Comparison of ENCODE assay signal across 20 cellular contexts in genomic region chr18:13237073-13237472, GRCh38. TPM values are rescaled to one million over a fixed set of nuclear protein-coding genes. Genes with fewer than 3 reads are reported as not detected.
DNase-seq lines count a peak whose midpoint lies in the region; ATAC-seq, FAIRE-seq and TF ChIP-seq lines count a peak whose summit lies in the region.
"Had no signal": no experiment of that assay in that cellular context is flagged by ENCODE, and none has a peak within 500 bp of the region (broad histone marks: within the 10 kb centered on the region; RNA-seq: fewer than 3 reads in every experiment).

No MANE protein-coding gene starts in this region.

- no peaks in the 10 kb centered on the region for H3K9me3 Mint-ChIP-seq in activated CD4-positive, alpha-beta memory T cell treated with anti-CD3 and anti-CD28 coated beads for 36 hours
- H3K9me3 Mint-ChIP-seq in activated CD4-positive, alpha-beta memory T cell treated with anti-CD3 and anti-CD28 coated beads, Interleukin-2, amount 10 ng/mL, durations not matched to agents 7 days and 5 days, result no peaks in the 10 kb centered on the region
- no peaks in the 10 kb centered on the region for H3K9me3 Mint-ChIP-seq in osteocyte (ENCODE audit: unreplicated experiment)
- H3K9me3 Mint-ChIP-seq: CD4-positive, CD25-positive, alpha-beta regulatory T cell had no signal

- peaks cover 2% of the 10 kb centered on the region for H3K79me2 ChIP-seq in HepG2 (ENCODE audit: insufficient read depth, low read length)

- BruUV-seq in HepG2 (replicated peaks; lab: Mats Ljungman, UMichigan), result no TSS peak

- H3K36me3 Mint-ChIP-seq in activated CD4-positive, alpha-beta memory T cell treated with anti-CD3 and anti-CD28 coated beads for 36 hours, result no peaks in the 10 kb centered on the region
- no peaks in the 10 kb centered on the region for H3K36me3 Mint-ChIP-seq in activated CD4-positive, alpha-beta memory T cell treated with anti-CD3 and anti-CD28 coated beads, Interleukin-2, amount 10 ng/mL, durations not matched to agents 7 days and 5 days (ENCODE audit: low read depth)
- no peaks in the 10 kb centered on the region for H3K36me3 Mint-ChIP-seq in osteocyte (ENCODE audit: unreplicated experiment)
- H3K36me3 Mint-ChIP-seq: CD4-positive, CD25-positive, alpha-beta regulatory T cell had no signal

- TF ChIP-seq EP300 in HepG2 (IDR thresholded peaks at IDR 0.05; ENCODE audit: low read depth in 2 of 2, low read length in 2 of 2) (no peak), HepG2 (CRISPR knock-in tag; IDR thresholded peaks at IDR 0.05; ENCODE audit: borderline replicate concordance) (no peak)

- intact Hi-C loops in activated CD4-positive, alpha-beta memory T cell treated with anti-CD3 and anti-CD28 coated beads for 36 hours (cut with micrococcal nuclease), result no loop called here
- intact Hi-C loops in right lobe of liver (cut with DNase I) (no loop called here), HepG2 (cut with micrococcal nuclease; ENCODE audit: unreplicated experiment) (no loop called here), prostate gland (cut with DNase I) (loop anchor here (10.0 kb wide), 1 partner anchor 58 kb away; no protein-coding TSS in a partner anchor)

- FAIRE-seq in HepG2 (lab: Jason Lieb, UNC) (no peak), urothelium cell line (lab: Jason Lieb, UNC) (peak; percentile 92)
- FAIRE-seq: GM12878, GM19239, K562 had no signal

- no peak for TF ChIP-seq RAD21 in HepG2 (CRISPR knock-in tag; IDR thresholded peaks at IDR 0.05)

- H2AFZ ChIP-seq in HepG2 (ENCODE audit: low read length), result no peak overlapping the region
- H2AFZ ChIP-seq: GM23248 had no signal

- no peaks in the 10 kb centered on the region for H3K4me1 Mint-ChIP-seq in activated CD4-positive, alpha-beta memory T cell treated with anti-CD3 and anti-CD28 coated beads for 36 hours (ENCODE audit: low read depth)
- H3K4me1 Mint-ChIP-seq in activated CD4-positive, alpha-beta memory T cell treated with anti-CD3 and anti-CD28 coated beads, Interleukin-2, amount 10 ng/mL, durations not matched to agents 7 days and 5 days, result no peaks in the 10 kb centered on the region
- peaks cover 1% of the 10 kb centered on the region for H3K4me1 Mint-ChIP-seq in osteocyte (ENCODE audit: unreplicated experiment)

- TF ChIP-seq POLR2A in right lobe of liver (IDR thresholded peaks at IDR 0.05) (no peak), HepG2 (IDR thresholded peaks at IDR 0.05; ENCODE audit: insufficient read depth in 1 of 2, low read depth in 2 of 2, low read length in 2 of 2) (no peak), prostate gland (IDR thresholded peaks at IDR 0.05) (no peak)

- TF ChIP-seq CTCF in right lobe of liver (IDR thresholded peaks at IDR 0.05), result no peak
- no peak for TF ChIP-seq CTCF in HepG2 (CRISPR knock-in tag; IDR thresholded peaks at IDR 0.05)
- no peak for TF ChIP-seq CTCF in osteocyte (IDR thresholded peaks at IDR 0.05)
- no peak for TF ChIP-seq CTCF in prostate gland (IDR thresholded peaks at IDR 0.05)

- no peak overlapping the region for H3K4me2 ChIP-seq in HepG2 (ENCODE audit: low read depth, low read length)

- H3K36me3 ChIP-seq in right lobe of liver, result no peaks in the 10 kb centered on the region
- H3K36me3 ChIP-seq in HepG2 (replicated peaks in 1 of 2; ENCODE audit: control insufficient read depth in 1 of 2, insufficient read depth in 2 of 2, low read length in 2 of 2), result no peaks in the 10 kb centered on the region
- H3K36me3 ChIP-seq in prostate gland, result no peaks in the 10 kb centered on the region

- peak; percentile 3 for DNase-seq in activated CD4-positive, alpha-beta memory T cell treated with anti-CD3 and anti-CD28 coated beads for 36 hours
- DNase-seq in activated CD4-positive, alpha-beta memory T cell treated with anti-CD3 and anti-CD28 coated beads, Interleukin-2, amount 10 ng/mL, durations not matched to agents 7 days and 5 days, result no peak
- peak in 2 of 3 donors; percentile 32 to 43 for DNase-seq in right lobe of liver
- no peak for DNase-seq in HepG2 (ENCODE audit: low spot score)
- peak; percentile 70 for DNase-seq in osteocyte (ENCODE audit: extremely low spot score, unreplicated experiment)
- no peak for DNase-seq in urothelium cell line (ENCODE audit: low spot score)
- DNase-seq in prostate gland (ENCODE audit: low spot score), result no peak
- DNase-seq: AML-193; CD4-positive, CD25-positive, alpha-beta regulatory T cell; GM23248; HCEC 1CT; NCI-H1105 treated with DMSO at 0.1 percent for 48 hours; NCI-H1694 had no signal

- no peak overlapping the region for H3K27ac Mint-ChIP-seq in activated CD4-positive, alpha-beta memory T cell treated with anti-CD3 and anti-CD28 coated beads for 36 hours
- no peak overlapping the region for H3K27ac Mint-ChIP-seq in activated CD4-positive, alpha-beta memory T cell treated with anti-CD3 and anti-CD28 coated beads, Interleukin-2, amount 10 ng/mL, durations not matched to agents 7 days and 5 days
- H3K27ac Mint-ChIP-seq in osteocyte (ENCODE audit: unreplicated experiment), result no peak overlapping the region

- H3K27me3 Mint-ChIP-seq in activated CD4-positive, alpha-beta memory T cell treated with anti-CD3 and anti-CD28 coated beads for 36 hours, result no peaks in the 10 kb centered on the region
- H3K27me3 Mint-ChIP-seq in activated CD4-positive, alpha-beta memory T cell treated with anti-CD3 and anti-CD28 coated beads, Interleukin-2, amount 10 ng/mL, durations not matched to agents 7 days and 5 days, result peaks cover 1% of the 10 kb centered on the region
- H3K27me3 Mint-ChIP-seq in osteocyte (ENCODE audit: unreplicated experiment), result peaks cover 18% of the 10 kb centered on the region

- H3K27ac ChIP-seq in right lobe of liver, result no peak overlapping the region
- no peak overlapping the region for H3K27ac ChIP-seq in HepG2 (ENCODE audit: extremely low read length, insufficient read depth, low read length)
- H3K27ac ChIP-seq in prostate gland, result no peak overlapping the region
- H3K27ac ChIP-seq: 22Rv1, GM23248 had no signal

- H3K9ac ChIP-seq in HepG2 (ENCODE audit: insufficient read depth, low read depth, low read length), result no peak overlapping the region
- H3K9ac ChIP-seq: GM23248 had no signal

- ATAC-seq in right lobe of liver, result no peak
- no peak for ATAC-seq in HepG2
- no peak for ATAC-seq in HG03432 (IDR thresholded peaks at IDR 0.05; ENCODE audit: unreplicated experiment)
- ATAC-seq: GM12878, K562, Panc1 had no signal

- CTCF ChIA-PET in activated CD4-positive, alpha-beta memory T cell treated with anti-CD3 and anti-CD28 coated beads for 36 hours (lab: Charles Lee), result no interaction called here
- CTCF ChIA-PET in activated CD4-positive, alpha-beta memory T cell treated with anti-CD3 and anti-CD28 coated beads, Interleukin-2, amount 10 ng/mL, durations not matched to agents 7 days and 5 days (lab: Charles Lee), result no interaction called here
- CTCF ChIA-PET in HepG2 (lab: Yijun Ruan, JAX; ENCODE audit: low intra/inter-chr PET ratio, low total read pairs), result no interaction called here

- H3K4me3 ChIP-seq in right lobe of liver (no peak overlapping the region), HepG2 (replicated peaks in 1 of 3; ENCODE audit: insufficient read depth in 1 of 3, low read depth in 2 of 3, low read length in 3 of 3) (no peak overlapping the region), prostate gland (no peak overlapping the region)
- H3K4me3 ChIP-seq: GM12878, GM23248, K562 had no signal

- in situ Hi-C loops in HepG2 (cut with HindIII; ENCODE audit: extremely low pct_ligation_motif_present, low pct_unique_long_range_greater_than_20kb), result no loop called here

- H3K9me3 ChIP-seq in right lobe of liver, result no peaks in the 10 kb centered on the region
- no peaks in the 10 kb centered on the region for H3K9me3 ChIP-seq in HepG2 (ENCODE audit: low read length)
- no peaks in the 10 kb centered on the region for H3K9me3 ChIP-seq in prostate gland

- WGBS in right lobe of liver (ENCODE audit: insufficient coverage, low coverage, low lambda C conversion rate, missing lambda C conversion rate), result 80% methylated on average over 1 of the region's 7 CpGs
- WGBS in HepG2 (ENCODE audit: low lambda C conversion rate), result 83% methylated on average over 2 of the region's 7 CpGs
- whole genome bisulfite sequencing in prostate gland, result 91% methylated on average over 7 of the region's 7 CpGs

- POLR2A ChIA-PET in activated CD4-positive, alpha-beta memory T cell treated with anti-CD3 and anti-CD28 coated beads for 36 hours (lab: Charles Lee), result no interaction called here
- POLR2A ChIA-PET in activated CD4-positive, alpha-beta memory T cell treated with anti-CD3 and anti-CD28 coated beads, Interleukin-2, amount 10 ng/mL, durations not matched to agents 7 days and 5 days (lab: Charles Lee), result no interaction called here
- POLR2A ChIA-PET in HepG2 (lab: Yijun Ruan, JAX), result no interaction called here

- H3K27me3 ChIP-seq in right lobe of liver (no peaks in the 10 kb centered on the region), HepG2 (ENCODE audit: control insufficient read depth in 1 of 2, insufficient read depth in 2 of 2, low read length in 2 of 2) (no peaks in the 10 kb centered on the region), prostate gland (replicated peaks; ENCODE audit: insufficient read depth) (no peaks in the 10 kb centered on the region)

- H3K4me1 ChIP-seq in right lobe of liver (peaks cover 0 to 9% (median 0%) of the 10 kb centered on the region in 4 donors), HepG2 (ENCODE audit: insufficient read depth, low read length) (peaks cover 38% of the 10 kb centered on the region), prostate gland (replicated peaks) (no peaks in the 10 kb centered on the region)

- H3K4me3 Mint-ChIP-seq in activated CD4-positive, alpha-beta memory T cell treated with anti-CD3 and anti-CD28 coated beads for 36 hours, result no peak overlapping the region
- no peak overlapping the region for H3K4me3 Mint-ChIP-seq in activated CD4-positive, alpha-beta memory T cell treated with anti-CD3 and anti-CD28 coated beads, Interleukin-2, amount 10 ng/mL, durations not matched to agents 7 days and 5 days
- no peak overlapping the region for H3K4me3 Mint-ChIP-seq in osteocyte (ENCODE audit: unreplicated experiment)
- H3K4me3 Mint-ChIP-seq: CD4-positive, CD25-positive, alpha-beta regulatory T cell had no signal

- 0 out of 2 replicates have a peak, but pooled peaks cover 2% of the 10 kb centered on the region for H4K20me1 ChIP-seq in HepG2 (ENCODE audit: insufficient read depth, low read length)

RNA-seq across cellular contexts. Expression of gene LDLRAD4, which starts 18.5 kb away (rescaled TPM):
- total RNA-seq in activated CD4-positive, alpha-beta memory T cell treated with anti-CD3 and anti-CD28 coated beads for 36 hours, result 10 to 100 TPM; 28.4 to 30.1 TPM
- 10 to 100 TPM; 19.1 to 22.4 TPM for total RNA-seq in activated CD4-positive, alpha-beta memory T cell treated with anti-CD3 and anti-CD28 coated beads, Interleukin-2, amount 10 ng/mL, durations not matched to agents 7 days and 5 days
- total RNA-seq in right lobe of liver, result 10 to 100 TPM; 10.6 to 66.4 (median 18.7) TPM
- total RNA-seq in HepG2 (2016; rRNA removed; fragmentation: Illumina TruSeq; extraction: Trizol), result 10.4 and 13.6 TPM in 2 replicates
- 6.1 and 8.9 TPM in 2 replicates for total RNA-seq in HepG2 (2016; cell fraction: cytosol; rRNA removed; fragmentation: Illumina TruSeq; extraction: Trizol; ENCODE audit: low read depth)
- 12.4 and 15.9 TPM in 2 replicates for total RNA-seq in HepG2 (2016; cell fraction: insoluble cytoplasmic fraction; rRNA removed; fragmentation: Illumina TruSeq; extraction: Trizol)
- 11.2 and 12.8 TPM in 2 replicates for total RNA-seq in HepG2 (2016; cell fraction: membrane; rRNA removed; fragmentation: Illumina TruSeq; extraction: Trizol)
- total RNA-seq in HepG2 (2016; cell fraction: nucleus; rRNA removed; fragmentation: Illumina TruSeq; extraction: Trizol), result 18.3 and 32.5 TPM in 2 replicates
- polyA plus RNA-seq in HepG2 (2011; rRNA removed), result 11.8 and 20.9 TPM in 2 replicates
- 7.9 and 14.0 TPM in 2 replicates for polyA plus RNA-seq in HepG2 (2011; cell fraction: cytosol; rRNA removed)
- 35.4 and 60.5 TPM in 2 replicates for polyA plus RNA-seq in HepG2 (2011; cell fraction: nucleus; rRNA removed)
- polyA plus RNA-seq in HepG2 (2012), result 7.9 and 15.6 TPM in 2 replicates
- polyA plus RNA-seq in HepG2 (2016; cell fraction: cytosol; fragmentation: Illumina TruSeq; extraction: Trizol; ENCODE audit: low read depth), result 9.0 and 9.7 TPM in 2 replicates
- 12.7 and 13.9 TPM in 2 replicates for polyA plus RNA-seq in HepG2 (2016; cell fraction: insoluble cytoplasmic fraction; fragmentation: Illumina TruSeq; extraction: Trizol; ENCODE audit: low read depth)
- polyA plus RNA-seq in HepG2 (2016; cell fraction: membrane; fragmentation: Illumina TruSeq; extraction: Trizol; ENCODE audit: low read depth), result 12.9 and 14.9 TPM in 2 replicates
- polyA plus RNA-seq in HepG2 (2016; cell fraction: nucleus; fragmentation: Illumina TruSeq; extraction: Trizol; ENCODE audit: insufficient read depth, low read depth), result 20.5 and 30.2 TPM in 2 replicates
- 0.19 and 17.1 TPM in 2 replicates for polyA minus RNA-seq in HepG2 (2011; rRNA and poly(A)+ RNA removed; ENCODE audit: low replicate concordance)
- polyA minus RNA-seq in HepG2 (2011; cell fraction: cytosol; rRNA and poly(A)+ RNA removed), result 5.8 and 10.2 TPM in 2 replicates
- polyA minus RNA-seq in HepG2 (2011; cell fraction: nucleus; rRNA and poly(A)+ RNA removed), result 34.9 and 52.0 TPM in 2 replicates
- 18.7 and 20.4 TPM in 2 replicates for total RNA-seq in osteocyte
- total RNA-seq in prostate gland, result 100 to 1,000 TPM in 1 of 2 donors, 10 to 100 TPM in 1; 59.9 to 107 TPM
- total RNA-seq: GM23248, K562, NCI-H460 had no signal
- polyA plus RNA-seq: GM23248 had no signal

Comparison
In these comparisons a context has a peak if more than half of its experiments do, and no peak if none do; other contexts are left out.
1. DNase-seq: peak in activated CD4-positive, alpha-beta memory T cell treated with anti-CD3 and anti-CD28 coated beads for 36 hours (single experiment), right lobe of liver (2 of 3) and osteocyte (single experiment); none in activated CD4-positive, alpha-beta memory T cell treated with anti-CD3 and anti-CD28 coated beads, Interleukin-2, amount 10 ng/mL, durations not matched to agents 7 days and 5 days (single experiment), HepG2 (single experiment), urothelium cell line (single experiment) and prostate gland (single experiment).